Comparison of ENCODE assay signal across 19 cellular contexts in genomic region chr12:92585106-92585775, GRCh38.
DNase-seq lines count a peak whose midpoint lies in the region; ATAC-seq, FAIRE-seq and TF ChIP-seq lines count a peak whose summit lies in the region.
"Had no signal": no experiment of that assay in that cellular context is flagged by ENCODE, and none has a peak within 500 bp of the region (broad histone marks: within the 10 kb centered on the region; RNA-seq: fewer than 3 reads in every experiment).

No MANE protein-coding gene starts in this region.

- H4K5ac ChIP-seq in IMR-90 (ENCODE audit: low read depth, low read length), result no peak overlapping the region; the same call in 1 of the 2 replicates

- H3K4me1 ChIP-seq in IMR-90 (ENCODE audit: control insufficient read depth, insufficient read depth, low read length), result peaks cover 3% of the 10 kb centered on the region
- H3K4me1 ChIP-seq: A549, Peyer's patch had no signal

- H4K91ac ChIP-seq in IMR-90 (ENCODE audit: insufficient read depth, low read depth, low read length), result no peak overlapping the region

- ATAC-seq in IMR-90 (ENCODE audit: low read depth), result no peak
- ATAC-seq in activated T-helper 17 cell treated with anti-CD3 and anti-CD28 coated beads, Interleukin-2, amount 50 U/mL, for 72 hours (replicated peaks), result peak; percentile 64
- peak; percentile 53 for ATAC-seq in stimulated activated effector memory CD8-positive, alpha-beta T cell treated with anti-CD3 and anti-CD28 coated beads, Interleukin-12 subunit alpha, Interleukin-12 subunit beta, amount 100 ng/mL, for 72 hours
- ATAC-seq: A549 had no signal

- H3K4me3 Mint-ChIP-seq in activated T-helper 17 cell treated with anti-CD3 and anti-CD28 coated beads, Interleukin-2, amount 50 U/mL, for 72 hours, result no peak overlapping the region
- no peak overlapping the region for H3K4me3 Mint-ChIP-seq in stimulated activated effector memory CD8-positive, alpha-beta T cell treated with anti-CD3 and anti-CD28 coated beads, Interleukin-12 subunit alpha, Interleukin-12 subunit beta, amount 100 ng/mL, for 72 hours
- H3K4me3 Mint-ChIP-seq: CD8-positive, alpha-beta memory T cell had no signal

- no peak overlapping the region for H3K9ac ChIP-seq in IMR-90 (ENCODE audit: low read depth, low read length)
- H3K9ac ChIP-seq: BLaER1, SK-N-SH had no signal

- peaks cover 25% of the 10 kb centered on the region for H3K9me3 Mint-ChIP-seq in activated T-helper 17 cell treated with anti-CD3 and anti-CD28 coated beads, Interleukin-2, amount 50 U/mL, for 72 hours
- H3K9me3 Mint-ChIP-seq in stimulated activated effector memory CD8-positive, alpha-beta T cell treated with anti-CD3 and anti-CD28 coated beads, Interleukin-12 subunit alpha, Interleukin-12 subunit beta, amount 100 ng/mL, for 72 hours, result peaks cover 9% of the 10 kb centered on the region

- intact Hi-C loops in IMR-90 (cut with micrococcal nuclease), result no loop called here

- no peaks in the 10 kb centered on the region for H3K36me3 ChIP-seq in IMR-90 (ENCODE audit: control insufficient read depth, insufficient read depth, low read length)
- H3K36me3 ChIP-seq: BLaER1, Peyer's patch had no signal

- POLR2A ChIA-PET in IMR-90 (lab: Charles Lee; ENCODE audit: unreplicated experiment), result no interaction called here

- no peak for TF ChIP-seq RAD21 in IMR-90 (IDR thresholded peaks at IDR 0.05; ENCODE audit: low read length)

- no peak overlapping the region for H3K23ac ChIP-seq in IMR-90 (ENCODE audit: low read depth, low read length)

- no peak overlapping the region for H3K14ac ChIP-seq in IMR-90 (replicated peaks; ENCODE audit: low read depth, low read length)

- H3K9me3 ChIP-seq in IMR-90 (ENCODE audit: control insufficient read depth, insufficient read depth, low read length), result peaks cover 2% of the 10 kb centered on the region; the same call in 1 of the 2 replicates
- H3K9me3 ChIP-seq: Peyer's patch, SK-N-SH had no signal

- no peak overlapping the region for H3K4me2 ChIP-seq in IMR-90 (ENCODE audit: low read depth, low read length)
- H3K4me2 ChIP-seq: A549, BLaER1, SK-N-SH had no signal

- peak overlapping the region; percentile 1 for H3K27ac Mint-ChIP-seq in activated T-helper 17 cell treated with anti-CD3 and anti-CD28 coated beads, Interleukin-2, amount 50 U/mL, for 72 hours
- no peak overlapping the region for H3K27ac Mint-ChIP-seq in stimulated activated effector memory CD8-positive, alpha-beta T cell treated with anti-CD3 and anti-CD28 coated beads, Interleukin-12 subunit alpha, Interleukin-12 subunit beta, amount 100 ng/mL, for 72 hours

- H3K9me1 ChIP-seq in IMR-90 (ENCODE audit: insufficient read depth, low read length), result no peaks in the 10 kb centered on the region; the same call in 1 of the 2 replicates

- no peak overlapping the region for H2BK120ac ChIP-seq in IMR-90 (ENCODE audit: low read depth, low read length)

- H3K79me1 ChIP-seq in IMR-90 (ENCODE audit: low read depth in 1 of 2, low read length in 2 of 2), result no peaks in the 10 kb centered on the region

- no peaks in the 10 kb centered on the region for H4K20me1 ChIP-seq in IMR-90 (ENCODE audit: insufficient read depth, low read length)
- H4K20me1 ChIP-seq: BLaER1 had no signal

- no TSS peak for BruUV-seq in IMR-90 (replicated peaks; lab: Mats Ljungman, UMichigan)

- no peak overlapping the region for H2AFZ ChIP-seq in IMR-90 (replicated peaks; ENCODE audit: low read length, poor library complexity)

- peaks cover 23% of the 10 kb centered on the region for H3K4me1 Mint-ChIP-seq in activated T-helper 17 cell treated with anti-CD3 and anti-CD28 coated beads, Interleukin-2, amount 50 U/mL, for 72 hours
- H3K4me1 Mint-ChIP-seq in stimulated activated effector memory CD8-positive, alpha-beta T cell treated with anti-CD3 and anti-CD28 coated beads, Interleukin-12 subunit alpha, Interleukin-12 subunit beta, amount 100 ng/mL, for 72 hours, result peaks cover 25% of the 10 kb centered on the region

- no peak overlapping the region for H3K27ac ChIP-seq in IMR-90 (ENCODE audit: insufficient read depth, low read length)
- H3K27ac ChIP-seq in epithelial cell of prostate, result peak overlapping the region; percentile 20
- H3K27ac ChIP-seq: BLaER1, Peyer's patch had no signal

- H2BK15ac ChIP-seq in IMR-90 (ENCODE audit: low read depth, low read length), result no peak overlapping the region

- no peak overlapping the region for H3K4me3 ChIP-seq in IMR-90 (ENCODE audit: insufficient read depth, low read depth, low read length)
- H3K4me3 ChIP-seq: A549, BLaER1, Peyer's patch had no signal

- H2AK9ac ChIP-seq in IMR-90 (replicated peaks; ENCODE audit: low read depth, low read length, poor library complexity), result no peak overlapping the region

- no peaks in the 10 kb centered on the region for H3K27me3 ChIP-seq in IMR-90 (ENCODE audit: control insufficient read depth, insufficient read depth, low read length)
- H3K27me3 ChIP-seq: BLaER1, Peyer's patch had no signal

- no peak for DNase-seq in IMR-90
- no peak for DNase-seq in epithelial cell of prostate (ENCODE audit: low read depth, low spot score)
- no peak for DNase-seq in stimulated activated effector memory CD8-positive, alpha-beta T cell treated with anti-CD3 and anti-CD28 coated beads, Interleukin-12 subunit alpha, Interleukin-12 subunit beta, amount 100 ng/mL, for 72 hours (ENCODE audit: low spot score in 2 of 2)
- no peak for DNase-seq in AG20443 (ENCODE audit: low spot score)
- no peak for DNase-seq in NCI-H226
- DNase-seq in GM19239 (ENCODE audit: insufficient read length, low spot score), result no peak
- no peak for DNase-seq in SW 1271 (lab: John Stamatoyannopoulos, UW)
- DNase-seq: CD8-positive, alpha-beta memory T cell; KBM-7; NCI-H1048; NCI-H1436; NCI-H2029; NCI-H69; Peyer's patch; SK-N-SH had no signal

- H2BK5ac ChIP-seq in IMR-90 (ENCODE audit: low read depth, low read length, poor library complexity, severe bottlenecking), result no peak overlapping the region

- no CpG with 5 or more reads among the region's 1 CpG for WGBS in IMR-90 (ENCODE audit: extremely low coverage in 2 of 2, insufficient read length in 1 of 2), 2 experiments

- TF ChIP-seq CTCF in IMR-90 (conservative IDR thresholded peaks at IDR 0.05; ENCODE audit: low read depth, low read length), result no peak

- no peak overlapping the region for H2BK20ac ChIP-seq in IMR-90 (ENCODE audit: low read depth, low read length)

- H4K8ac ChIP-seq in IMR-90 (ENCODE audit: low read depth in 2 of 2, low read length in 2 of 2), result no peak overlapping the region

- no peaks in the 10 kb centered on the region for H3K27me3 Mint-ChIP-seq in activated T-helper 17 cell treated with anti-CD3 and anti-CD28 coated beads, Interleukin-2, amount 50 U/mL, for 72 hours
- H3K27me3 Mint-ChIP-seq: CD8-positive, alpha-beta memory T cell had no signal

- in situ Hi-C loops in IMR-90 (cut with MboI; ENCODE audit: low sequenced_read_pairs), result no loop called here

- CTCF ChIA-PET in IMR-90 (lab: Yijun Ruan, JAX), result no interaction called here

- no peak overlapping the region for H3K56ac ChIP-seq in IMR-90 (ENCODE audit: extremely low read depth, insufficient read depth, low read length)

- dilution Hi-C loops in IMR-90 (cut with HindIII; ENCODE audit: low sequenced_read_pairs, unreplicated experiment), result no loop called here

- no peak overlapping the region for H3K18ac ChIP-seq in IMR-90 (ENCODE audit: low read depth, low read length)

- no peak for TF ChIP-seq POLR2A in IMR-90 (IDR thresholded peaks at IDR 0.05; ENCODE audit: low read depth, low read length)

- H3K4ac ChIP-seq in IMR-90 (ENCODE audit: low read depth, low read length), result no peak overlapping the region

- FAIRE-seq in GM19239 (lab: Jason Lieb, UNC), result no peak
- FAIRE-seq: A549, GM12892 had no signal

- H3K36me3 Mint-ChIP-seq in activated T-helper 17 cell treated with anti-CD3 and anti-CD28 coated beads, Interleukin-2, amount 50 U/mL, for 72 hours (ENCODE audit: low read depth), result peaks cover 41% of the 10 kb centered on the region
- peaks cover 19% of the 10 kb centered on the region for H3K36me3 Mint-ChIP-seq in stimulated activated effector memory CD8-positive, alpha-beta T cell treated with anti-CD3 and anti-CD28 coated beads, Interleukin-12 subunit alpha, Interleukin-12 subunit beta, amount 100 ng/mL, for 72 hours

- no peak overlapping the region for H2AK5ac ChIP-seq in IMR-90 (ENCODE audit: low read depth, low read length)

TF ChIP-seq in IMR-90, 13 proteins besides CTCF, POLR2A, EP300 and RAD21:
- TF ChIP-seq MAFK (IDR thresholded peaks at IDR 0.05; ENCODE audit: low read depth, low read length) (no peak), MXI1 (IDR thresholded peaks at IDR 0.05; ENCODE audit: borderline replicate concordance, low read depth, low read length) (no peak), CHD1 (IDR thresholded peaks at IDR 0.05; ENCODE audit: low read depth, low read length) (no peak), RFX5 (IDR thresholded peaks at IDR 0.05; ENCODE audit: low read depth, low read length) (no peak), RCOR1 (IDR thresholded peaks at IDR 0.05; ENCODE audit: insufficient replicate concordance, low read length) (no peak), CEBPB (IDR thresholded peaks at IDR 0.05; ENCODE audit: low read depth, low read length) (peak; percentile 65), USF2 (IDR thresholded peaks at IDR 0.05; ENCODE audit: low read depth, low read length) (no peak)
